In genomic region chr6:136969433-136969832, GRCh38 we compare ENCODE assay signal across 21 cellular contexts. TPM values are rescaled to one million over a fixed set of nuclear protein-coding genes. Genes with fewer than 3 reads are reported as not detected.
DNase-seq lines count a peak whose midpoint lies in the region; ATAC-seq lines count a peak whose summit lies in the region.
"Had no signal": no experiment of that assay in that cellular context is flagged by ENCODE, and none has a peak within 500 bp of the region (broad histone marks: within the 10 kb centered on the region; RNA-seq: fewer than 3 reads in every experiment).

No MANE protein-coding gene starts in this region.

- H3K27me3 ChIP-seq in endocrine pancreas (ENCODE audit: control insufficient read depth, insufficient read depth, low read length) (no peaks in the 10 kb centered on the region), mucosa of rectum (ENCODE audit: control insufficient read depth in 2 of 2, insufficient read depth in 2 of 2, low read length in 2 of 2) (peaks cover 0 to 2% of the 10 kb centered on the region in 2 donors)
- no peaks in the 10 kb centered on the region for H3K27me3 ChIP-seq in naive thymus-derived CD4-positive, alpha-beta T cell (ENCODE audit: control insufficient read depth in 2 of 2, insufficient read depth in 2 of 2, low read length in 2 of 2)
- H3K27me3 ChIP-seq: SJCRH30 had no signal

- H3K27ac ChIP-seq in mucosa of rectum (ENCODE audit: low read depth in 2 of 2, low read length in 2 of 2) = peak overlapping the region; percentile 6 to 17
- H3K27ac ChIP-seq in naive thymus-derived CD4-positive, alpha-beta T cell (ENCODE audit: low read depth, low read length) = no peak overlapping the region
- H3K27ac ChIP-seq: psoas muscle, SJCRH30, tibial artery had no signal

- H3K36me3 ChIP-seq in endocrine pancreas (ENCODE audit: control insufficient read depth, insufficient read depth, low read length) = no peaks in the 10 kb centered on the region
- no peaks in the 10 kb centered on the region for H3K36me3 ChIP-seq in mucosa of rectum (ENCODE audit: control insufficient read depth in 2 of 2, insufficient read depth in 2 of 2, low read length in 2 of 2)
- H3K36me3 ChIP-seq in naive thymus-derived CD4-positive, alpha-beta T cell (ENCODE audit: control insufficient read depth in 2 of 3, insufficient read depth in 3 of 3, low read length in 3 of 3) = no peaks in the 10 kb centered on the region
- H3K36me3 ChIP-seq: SJCRH30, tibial artery had no signal

- no peaks in the 10 kb centered on the region for H3K9me3 Mint-ChIP-seq in naive thymus-derived CD4-positive, alpha-beta T cell
- H3K9me3 Mint-ChIP-seq: activated naive CD8-positive, alpha-beta T cell treated with anti-CD3 and anti-CD28 coated beads, Interleukin-2, amount 10 ng/mL, durations not matched to agents 7 days and 5 days; CD4-positive, CD25-positive, alpha-beta regulatory T cell; immature natural killer cell; memory B cell; nephron; stimulated activated memory B cell treated with anti-CD40 and anti-IgM and Interleukin-4, amounts not matched to agents 10 μg/mL and 1 μg/mL and 100 μg/mL, for 72 hours had no signal

- H3K4me3 ChIP-seq in endocrine pancreas (ENCODE audit: control insufficient read depth, insufficient read depth, low read length) (peak overlapping the region; percentile 37), mucosa of rectum (ENCODE audit: low read length in 2 of 2) (no peak overlapping the region)
- no peak overlapping the region for H3K4me3 ChIP-seq in naive thymus-derived CD4-positive, alpha-beta T cell (ENCODE audit: low read length)
- H3K4me3 ChIP-seq: psoas muscle, SJCRH30, tibial artery had no signal

- no peak for ATAC-seq in naive thymus-derived CD4-positive, alpha-beta T cell
- ATAC-seq in GM21515 (IDR thresholded peaks at IDR 0.05; ENCODE audit: unreplicated experiment) (no peak), HG02970 (IDR thresholded peaks at IDR 0.05; ENCODE audit: low FRiP score, unreplicated experiment) (no peak)
- ATAC-seq: psoas muscle; stimulated activated memory B cell treated with anti-CD40 and anti-IgM and Interleukin-4, amounts not matched to agents 10 μg/mL and 1 μg/mL and 100 μg/mL, for 72 hours had no signal

- H3K27ac Mint-ChIP-seq in naive thymus-derived CD4-positive, alpha-beta T cell = no peak overlapping the region
- H3K27ac Mint-ChIP-seq: activated naive CD8-positive, alpha-beta T cell treated with anti-CD3 and anti-CD28 coated beads, Interleukin-2, amount 10 ng/mL, durations not matched to agents 7 days and 5 days; CD4-positive, CD25-positive, alpha-beta regulatory T cell; immature natural killer cell; memory B cell; nephron; stimulated activated memory B cell treated with anti-CD40 and anti-IgM and Interleukin-4, amounts not matched to agents 10 μg/mL and 1 μg/mL and 100 μg/mL, for 72 hours had no signal

- CTCF ChIA-PET in naive thymus-derived CD4-positive, alpha-beta T cell (lab: Charles Lee) = no interaction called here

- H3K9ac ChIP-seq in endocrine pancreas (ENCODE audit: control insufficient read depth, insufficient read depth, low read length) = peak overlapping the region; percentile 31
- H3K9ac ChIP-seq in mucosa of rectum (ENCODE audit: low read depth in 1 of 2, low read length in 2 of 2) = no peak overlapping the region

- H3K27me3 Mint-ChIP-seq in naive thymus-derived CD4-positive, alpha-beta T cell = peaks cover 29 to 56% (median 47%) of the 10 kb centered on the region in 5 donors

- H3K4me1 Mint-ChIP-seq in naive thymus-derived CD4-positive, alpha-beta T cell = peaks cover 0 to 9% (median 0%) of the 10 kb centered on the region in 7 donors
- H3K4me1 Mint-ChIP-seq: memory B cell, nephron had no signal

- H3K9me3 ChIP-seq in endocrine pancreas (ENCODE audit: control insufficient read depth, low read length) (no peaks in the 10 kb centered on the region), mucosa of rectum (ENCODE audit: control insufficient read depth in 2 of 2, low read length in 2 of 2) (no peaks in the 10 kb centered on the region)
- H3K9me3 ChIP-seq in naive thymus-derived CD4-positive, alpha-beta T cell (ENCODE audit: control insufficient read depth in 2 of 3, low read length in 3 of 3) = no peaks in the 10 kb centered on the region
- H3K9me3 ChIP-seq: psoas muscle, SJCRH30, tibial artery had no signal

- peaks cover 17% of the 10 kb centered on the region for H3K4me1 ChIP-seq in endocrine pancreas (ENCODE audit: control insufficient read depth, insufficient read depth, low read length)
- H3K4me1 ChIP-seq in mucosa of rectum (ENCODE audit: control insufficient read depth in 2 of 2, insufficient read depth in 2 of 2, low read length in 2 of 2) = peaks cover 3 to 25% of the 10 kb centered on the region in 2 donors
- no peaks in the 10 kb centered on the region for H3K4me1 ChIP-seq in naive thymus-derived CD4-positive, alpha-beta T cell (ENCODE audit: control insufficient read depth in 2 of 2, insufficient read depth in 2 of 2, low read length in 2 of 2)
- H3K4me1 ChIP-seq: psoas muscle had no signal

- intact Hi-C loops in naive thymus-derived CD4-positive, alpha-beta T cell (cut with micrococcal nuclease) = loop anchor here in 1 of 2 donors (2.0 to 5.0 kb wide), 3 partner anchors 123 to 669 kb away; no protein-coding TSS in a partner anchor
- intact Hi-C loops in posterior cingulate gyrus (cut with DNase I) = loop anchor here (10.0 kb wide), 1 partner anchor 675 kb away; no protein-coding TSS in a partner anchor

- no peak overlapping the region for H3K4me3 Mint-ChIP-seq in naive thymus-derived CD4-positive, alpha-beta T cell
- H3K4me3 Mint-ChIP-seq: activated naive CD8-positive, alpha-beta T cell treated with anti-CD3 and anti-CD28 coated beads, Interleukin-2, amount 10 ng/mL, durations not matched to agents 7 days and 5 days; CD4-positive, CD25-positive, alpha-beta regulatory T cell; immature natural killer cell; memory B cell; nephron; stimulated activated memory B cell treated with anti-CD40 and anti-IgM and Interleukin-4, amounts not matched to agents 10 μg/mL and 1 μg/mL and 100 μg/mL, for 72 hours had no signal

- DNase-seq in Daoy (ENCODE audit: low read depth) = peak; percentile 13
- peak; percentile 69 for DNase-seq in NCI-H748 (lab: John Stamatoyannopoulos, UW; ENCODE audit: unreplicated experiment)
- DNase-seq in naive thymus-derived CD4-positive, alpha-beta T cell = no peak
- DNase-seq in posterior cingulate gyrus = no peak
- DNase-seq: activated naive CD8-positive, alpha-beta T cell treated with anti-CD3 and anti-CD28 coated beads, Interleukin-2, amount 10 ng/mL, durations not matched to agents 7 days and 5 days; activated T-cell treated with anti-CD3 and anti-CD28 coated beads, Interleukin-2, amount 50 U/mL, for 48 hours; CD4-positive, CD25-positive, alpha-beta regulatory T cell; immature natural killer cell; IMR-90; NCI-H1694 treated with DMSO at 0.1 percent for 48 hours; NCI-H446 treated with DMSO at 0.1 percent for 48 hours; psoas muscle; tibial artery had no signal

- POLR2A ChIA-PET in naive thymus-derived CD4-positive, alpha-beta T cell (lab: Charles Lee) = no interaction called here

- no peaks in the 10 kb centered on the region for H3K36me3 Mint-ChIP-seq in naive thymus-derived CD4-positive, alpha-beta T cell
- H3K36me3 Mint-ChIP-seq: activated naive CD8-positive, alpha-beta T cell treated with anti-CD3 and anti-CD28 coated beads, Interleukin-2, amount 10 ng/mL, durations not matched to agents 7 days and 5 days; CD4-positive, CD25-positive, alpha-beta regulatory T cell; immature natural killer cell; memory B cell; stimulated activated memory B cell treated with anti-CD40 and anti-IgM and Interleukin-4, amounts not matched to agents 10 μg/mL and 1 μg/mL and 100 μg/mL, for 72 hours had no signal

RNA-seq across cellular contexts. Expression of gene SLC35D3, which starts 47.3 kb away (rescaled TPM):
- not detected in 2 replicates for total RNA-seq in Daoy (2014; rRNA removed; shearing (Covaris generic))
- total RNA-seq in naive thymus-derived CD4-positive, alpha-beta T cell = under 1 TPM in 1 of 5 experiments, not detected in 4; 0.16 TPM
- polyA plus RNA-seq in naive thymus-derived CD4-positive, alpha-beta T cell = not detected
- total RNA-seq: activated naive CD8-positive, alpha-beta T cell treated with anti-CD3 and anti-CD28 coated beads, Interleukin-2, amount 10 ng/mL, durations not matched to agents 7 days and 5 days; IMR-90; psoas muscle had no signal
- polyA plus RNA-seq: CD4-positive, CD25-positive, alpha-beta regulatory T cell; IMR-90; psoas muscle had no signal

Comparison
In these comparisons a context has a peak if more than half of its experiments do, and no peak if none do; other contexts are left out.
1. DNase-seq: peak in Daoy (single experiment) and NCI-H748 (single experiment); none in naive thymus-derived CD4-positive, alpha-beta T cell (0 of 9) and posterior cingulate gyrus (0 of 10).